In genomic region chr5:102933721-102934459, GRCh38 we compare ENCODE assay signal across 22 cellular contexts.
A peak's percentile ranks its signal among the peaks of the same experiment; 100 is the strongest.
DNase-seq lines count a peak whose midpoint lies in the region; ATAC-seq, FAIRE-seq and TF ChIP-seq lines count a peak whose summit lies in the region.
"Had no signal": no experiment of that assay in that cellular context is flagged by ENCODE, and none has a peak within 500 bp of the region (broad histone marks: within the 10 kb centered on the region; RNA-seq: fewer than 3 reads in every experiment).

No MANE protein-coding gene starts in this region.

- ATAC-seq in WTC11 (no peak; the same call in 1 of the 2 replicates), GM21737 (IDR thresholded peaks at IDR 0.05; ENCODE audit: unreplicated experiment) (no peak)
- ATAC-seq: HepG2 had no signal

- no peak for TF ChIP-seq POLR2A in H54 (IDR thresholded peaks at IDR 0.05; ENCODE audit: low read depth, low read length)

- no peaks in the 10 kb centered on the region for H3K27me3 Mint-ChIP-seq in WTC11 (ENCODE audit: low read depth)
- H3K27me3 Mint-ChIP-seq: CD4-positive, CD25-positive, alpha-beta regulatory T cell; CD8-positive, alpha-beta memory T cell; IgD-negative memory B cell had no signal

- FAIRE-seq in H54 (lab: Jason Lieb, UNC) = peak; percentile 20
- FAIRE-seq: A204.1, GM12891, HepG2 had no signal

- H3K9me3 Mint-ChIP-seq in WTC11 = no peaks in the 10 kb centered on the region
- H3K9me3 Mint-ChIP-seq: CD4-positive, CD25-positive, alpha-beta regulatory T cell; CD8-positive, alpha-beta memory T cell; IgD-negative memory B cell had no signal

- peak overlapping the region; percentile 8 for H3K27ac ChIP-seq in caudate nucleus (ENCODE audit: low read depth, low read length)
- H3K27ac ChIP-seq: GM23248 had no signal

- peak overlapping the region; percentile 9; the same call in 1 of the 2 replicates for H3K27ac Mint-ChIP-seq in WTC11

- H3K4me1 Mint-ChIP-seq in WTC11 = peaks cover 12% of the 10 kb centered on the region
- H3K4me1 Mint-ChIP-seq: IgD-negative memory B cell had no signal

- CTCF ChIA-PET in WTC11 (lab: Charles Lee) = no interaction called here

- H3K4me3 Mint-ChIP-seq in WTC11 = no peak overlapping the region
- H3K4me3 Mint-ChIP-seq: CD4-positive, CD25-positive, alpha-beta regulatory T cell; CD8-positive, alpha-beta memory T cell; IgD-negative memory B cell had no signal

- DNase-seq in H54 (ENCODE audit: insufficient read length, low spot score) (no peak), WTC11 (ENCODE audit: low spot score) (no peak), caudate nucleus (lab: John Stamatoyannopoulos, UW) (peak in 6 of 61 donors; percentile 1 to 35 (median 10)), putamen (ENCODE audit: low spot score) (peak; percentile 53), superior temporal gyrus (ENCODE audit: extremely low spot score) (no peak)
- DNase-seq: ACHN; BE2C; C1 segment of cervical spinal cord; CD4-positive, CD25-positive, alpha-beta regulatory T cell; CD8-positive, alpha-beta memory T cell; COR-L47; DMS 273 treated with DMSO at 0.1 percent for 48 hours; DMS53; DND-41; EL; GM23248; HCEC 1CT had no signal

- POLR2A ChIA-PET in WTC11 (lab: Charles Lee) = no interaction called here

- no peaks in the 10 kb centered on the region for H3K36me3 Mint-ChIP-seq in WTC11

- TF ChIP-seq CTCF in WTC11 (IDR thresholded peaks at IDR 0.05) = no peak

TF ChIP-seq in WTC11, 78 proteins besides CTCF, POLR2A, EP300 and RAD21:
- no peak for TF ChIP-seq HMGA2 (CRISPR knock-in tag; IDR thresholded peaks at IDR 0.05)
- no peak for TF ChIP-seq CBFB (CRISPR knock-in tag; IDR thresholded peaks at IDR 0.05; ENCODE audit: low read depth)
- TF ChIP-seq ZNF219 (CRISPR knock-in tag; IDR thresholded peaks at IDR 0.05; ENCODE audit: borderline replicate concordance) = no peak
- no peak for TF ChIP-seq GTF2I (CRISPR knock-in tag; conservative IDR thresholded peaks at IDR 0.05)
- no peak for TF ChIP-seq JAZF1 (CRISPR knock-in tag; IDR thresholded peaks at IDR 0.05)
- TF ChIP-seq FOXP4 (CRISPR knock-in tag; IDR thresholded peaks at IDR 0.05) = no peak
- TF ChIP-seq ATF2 (CRISPR knock-in tag; IDR thresholded peaks at IDR 0.05; ENCODE audit: borderline replicate concordance, low read depth) = no peak
- TF ChIP-seq MXD4 (CRISPR knock-in tag; IDR thresholded peaks at IDR 0.05; ENCODE audit: borderline replicate concordance) = no peak
- TF ChIP-seq ATF6 (CRISPR knock-in tag; IDR thresholded peaks at IDR 0.05) = no peak
- no peak for TF ChIP-seq NFE2L1 (CRISPR knock-in tag; IDR thresholded peaks at IDR 0.05)
- no peak for TF ChIP-seq ZNF416 (CRISPR knock-in tag; IDR thresholded peaks at IDR 0.05)
- no peak for TF ChIP-seq ETV6 (CRISPR knock-in tag; IDR thresholded peaks at IDR 0.05)
- no peak for TF ChIP-seq RORB (CRISPR knock-in tag; IDR thresholded peaks at IDR 0.05)
- no peak for TF ChIP-seq PRRX2 (CRISPR knock-in tag; IDR thresholded peaks at IDR 0.05)
- TF ChIP-seq ZNF512 (CRISPR knock-in tag; IDR thresholded peaks at IDR 0.05; ENCODE audit: borderline replicate concordance) = no peak
